ENCODE assay signal across 12 cellular contexts in the genomic region with DNA sequence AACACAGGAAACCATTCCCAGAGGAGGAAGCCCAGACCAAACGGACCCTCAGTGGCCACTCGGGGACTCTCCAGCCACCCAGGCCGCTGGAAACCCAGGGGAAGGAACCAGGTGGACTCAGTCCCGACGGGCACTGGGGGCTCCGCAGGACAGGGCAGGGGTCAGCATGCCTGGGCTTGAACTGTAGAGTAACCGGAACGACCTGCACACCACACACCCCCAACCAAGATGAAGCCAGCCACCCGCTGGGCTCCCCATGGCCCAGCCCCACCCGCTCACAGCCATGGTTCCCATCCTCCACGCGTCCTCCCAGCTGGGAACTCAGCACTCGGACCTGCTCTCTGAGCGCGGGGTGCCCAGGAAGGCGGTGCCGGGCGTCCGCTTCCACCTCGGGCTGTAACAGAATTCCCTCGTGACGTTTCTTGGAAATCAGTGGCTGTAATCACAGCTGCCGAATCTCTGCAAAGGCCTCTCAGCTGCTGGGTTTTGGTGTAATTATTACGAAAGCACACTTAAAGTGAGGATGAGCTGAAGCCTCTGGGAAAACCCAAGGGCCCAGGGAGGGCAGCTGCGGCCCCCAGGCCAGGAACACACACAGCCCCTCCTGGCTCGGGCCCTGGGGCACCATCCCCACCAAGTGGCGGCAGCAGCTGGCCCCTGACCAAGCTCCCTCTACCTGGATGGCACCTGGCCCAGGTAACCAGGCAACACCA. TPM values are rescaled to one million over a fixed set of nuclear protein-coding genes. Genes with fewer than 3 reads are reported as not detected.
A peak's percentile ranks its signal among the peaks of the same experiment; 100 is the strongest.
DNase-seq lines count a peak whose midpoint lies in the region; ATAC-seq and TF ChIP-seq lines count a peak whose summit lies in the region.
"Had no signal": no experiment of that assay in that cellular context is flagged by ENCODE, and none has a peak within 500 bp of the region (broad histone marks: within the 10 kb centered on the region; RNA-seq: fewer than 3 reads in every experiment).

No MANE protein-coding gene starts in this region.

- H3K27ac ChIP-seq in caudate nucleus (ENCODE audit: low read depth, low read length): no peak overlapping the region
- H3K27ac ChIP-seq: WERI-Rb-1 had no signal

- H3K4me3 ChIP-seq in cardiac fibroblast (replicated peaks in 1 of 2; ENCODE audit: low read depth in 2 of 2, low read length in 2 of 2): no peak overlapping the region

- ATAC-seq in HG02870 (IDR thresholded peaks at IDR 0.05; ENCODE audit: unreplicated experiment): no peak

- DNase-seq in DMS79 (lab: John Stamatoyannopoulos, UW): peak; percentile 71
- peak; percentile 64 for DNase-seq in NCI-H1105 (lab: John Stamatoyannopoulos, UW)
- peak; percentile 9 to 29 for DNase-seq in cardiac fibroblast (ENCODE audit: low read depth in 2 of 2)
- DNase-seq in posterior vena cava (ENCODE audit: low spot score): peak; percentile 69
- no peak for DNase-seq in glomerular visceral epithelial cell (ENCODE audit: extremely low spot score)
- DNase-seq in NOMO-1 treated with dmso at 0.1 percent for 144 hours (lab: John Stamatoyannopoulos, UW; ENCODE audit: unreplicated experiment): no peak
- DNase-seq in caudate nucleus (lab: John Stamatoyannopoulos, UW): no peak
- DNase-seq: activated T-cell treated with anti-CD3 and anti-CD28 coated beads, Interleukin-2, amount 50 U/mL, for 48 hours; Calu3; midbrain; WERI-Rb-1 had no signal

- intact Hi-C loops in posterior vena cava (cut with DNase I): no loop called here

- no peak for TF ChIP-seq CTCF in cardiac fibroblast (IDR thresholded peaks at IDR 0.05; ENCODE audit: low read depth, low read length)

RNA-seq across cellular contexts. Expression of a gene that starts 13.8 kb away (rescaled TPM):
- total RNA-seq in posterior vena cava: 10 to 100 TPM; 73.5 to 77.7 TPM

RNA-seq across cellular contexts. Expression of a gene that starts 37.4 kb away (rescaled TPM):
- total RNA-seq in posterior vena cava: 10 to 100 TPM; 25.0 to 29.1 TPM

Comparison
In these comparisons a context has a peak if more than half of its experiments do, and no peak if none do; other contexts are left out.
1. DNase-seq: peak in DMS79 (single experiment), NCI-H1105 (single experiment), cardiac fibroblast (2 of 2) and posterior vena cava (single experiment); none in glomerular visceral epithelial cell (single experiment), NOMO-1 treated with dmso at 0.1 percent for 144 hours (single experiment) and caudate nucleus (0 of 61).